ENCODE assay signal across 10 cellular contexts in genomic region chr3:25532763-25533162, GRCh38.
A peak's percentile ranks its signal among the peaks of the same experiment; 100 is the strongest.
DNase-seq lines count a peak whose midpoint lies in the region; TF ChIP-seq lines count a peak whose summit lies in the region.
"Had no signal": no experiment of that assay in that cellular context is flagged by ENCODE, and none has a peak within 500 bp of the region (broad histone marks: within the 10 kb centered on the region; RNA-seq: fewer than 3 reads in every experiment).

No MANE protein-coding gene starts in this region.

- TF ChIP-seq CTCF in AG10803 (conservative IDR thresholded peaks at IDR 0.05; ENCODE audit: low read length), result peak; percentile 50
- TF ChIP-seq CTCF in GM20000 (IDR thresholded peaks at IDR 0.05; ENCODE audit: extremely low read depth, missing control alignments), result no peak
- TF ChIP-seq CTCF in VCaP (conservative IDR thresholded peaks at IDR 0.05), result peak; percentile 50
- TF ChIP-seq CTCF in prostate gland (IDR thresholded peaks at IDR 0.05), result peak in 1 of 4 experiments; percentile 19

- no peak for TF ChIP-seq POLR2A in prostate gland (IDR thresholded peaks at IDR 0.05)

- DNase-seq in AG10803 (ENCODE audit: low read depth) (no peak), GM20000 (ENCODE audit: low spot score) (peak; percentile 11), iris pigment epithelial cell (ENCODE audit: low read depth) (peak; percentile 52), AG08395 (ENCODE audit: low spot score) (no peak), inferior parietal cortex (ENCODE audit: extremely low spot score) (no peak), prostate gland (ENCODE audit: low spot score) (no peak), NCI-H510A treated with DMSO at 0.1 percent for 48 hours (lab: John Stamatoyannopoulos, UW) (no peak)
- DNase-seq: left lung, T1000 had no signal

- H3K4me1 ChIP-seq in prostate gland (replicated peaks), result no peaks in the 10 kb centered on the region
- H3K4me1 ChIP-seq: left lung had no signal

- no peaks in the 10 kb centered on the region for H3K9me3 ChIP-seq in prostate gland

- H3K4me3 ChIP-seq in AG10803 (ENCODE audit: low read length), result no peak overlapping the region
- H3K4me3 ChIP-seq in prostate gland, result no peak overlapping the region
- H3K4me3 ChIP-seq: left lung had no signal

- intact Hi-C loops in prostate gland (cut with DNase I), result no loop called here

- H3K27me3 ChIP-seq in prostate gland (replicated peaks; ENCODE audit: insufficient read depth), result no peaks in the 10 kb centered on the region
- H3K27me3 ChIP-seq: left lung had no signal

- WGBS in prostate gland, result 91% methylated on average over 1 of the region's 1 CpG

- no peak overlapping the region for H3K27ac ChIP-seq in VCaP
- H3K27ac ChIP-seq in prostate gland, result no peak overlapping the region
- H3K27ac ChIP-seq: left lung had no signal

- H3K36me3 ChIP-seq in prostate gland, result no peaks in the 10 kb centered on the region
- H3K36me3 ChIP-seq: left lung had no signal

Comparison
In these comparisons a context has a peak if more than half of its experiments do, and no peak if none do; other contexts are left out.
1. DNase-seq: peak in GM20000 (single experiment) and iris pigment epithelial cell (single experiment); none in AG10803 (single experiment), AG08395 (single experiment), inferior parietal cortex (single experiment), prostate gland (single experiment) and NCI-H510A treated with DMSO at 0.1 percent for 48 hours (single experiment).